In the genomic region with DNA sequence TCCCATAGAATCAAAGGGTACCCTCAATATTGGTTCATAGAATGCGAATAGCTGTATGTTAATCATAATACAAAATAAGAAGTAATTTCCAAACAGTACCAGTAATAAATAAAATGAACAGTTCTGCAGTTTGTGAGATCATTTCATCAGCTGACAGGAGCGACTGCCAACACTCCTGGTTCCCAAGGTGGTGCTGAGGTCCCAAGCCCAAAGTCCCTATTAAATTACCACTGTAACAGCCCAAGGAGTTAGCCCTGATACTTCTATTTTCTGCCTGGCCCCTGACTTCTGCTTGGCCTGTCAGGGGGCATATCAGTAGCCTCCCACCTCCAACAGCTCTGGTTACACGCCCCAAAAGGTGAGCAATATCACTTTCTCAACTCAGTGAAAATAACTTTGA, we compare ENCODE assay signal across 23 cellular contexts. TPM values are rescaled to one million over a fixed set of nuclear protein-coding genes. Genes with fewer than 3 reads are reported as not detected.
A peak's percentile ranks its signal among the peaks of the same experiment; 100 is the strongest.
DNase-seq lines count a peak whose midpoint lies in the region; ATAC-seq, FAIRE-seq and TF ChIP-seq lines count a peak whose summit lies in the region.
"Had no signal": no experiment of that assay in that cellular context is flagged by ENCODE, and none has a peak within 500 bp of the region (broad histone marks: within the 10 kb centered on the region; RNA-seq: fewer than 3 reads in every experiment).

No MANE protein-coding gene starts in this region.

- WGBS in psoas muscle, 3 donors, result 32 to 53% (median 35%) methylated on average over 3 of the region's 3 CpGs

- H3K27me3 Mint-ChIP-seq in CD4-positive, alpha-beta T cell, result no peaks in the 10 kb centered on the region

- H3K4me1 Mint-ChIP-seq in CD4-positive, alpha-beta T cell (ENCODE audit: low read depth), result peaks cover 78% of the 10 kb centered on the region

- H3K27me3 ChIP-seq in CD4-positive, alpha-beta T cell (ENCODE audit: control insufficient read depth, insufficient read depth, low read length), result no peaks in the 10 kb centered on the region
- H3K27me3 ChIP-seq in psoas muscle (ENCODE audit: insufficient read depth in 3 of 3, low read length in 2 of 3), result no peaks in the 10 kb centered on the region

- CTCF ChIA-PET in CD4-positive, alpha-beta T cell (lab: Charles Lee), result interaction anchor here (0.6 to 1.4 kb wide), 2 partner anchors 16 to 139 kb away, joined by 3 to 5 read pairs; no protein-coding TSS in a partner anchor

- H3K4me1 ChIP-seq in psoas muscle, result peaks cover 56% of the 10 kb centered on the region

- no peaks in the 10 kb centered on the region for H3K9me3 ChIP-seq in CD4-positive, alpha-beta T cell (ENCODE audit: control insufficient read depth, low read length)
- H3K9me3 ChIP-seq in psoas muscle, result no peaks in the 10 kb centered on the region
- H3K9me3 ChIP-seq: SK-N-SH had no signal

- H3K27ac Mint-ChIP-seq in CD4-positive, alpha-beta T cell, result peak overlapping the region; percentile 30

- POLR2A ChIA-PET in CD4-positive, alpha-beta T cell (lab: Charles Lee), result interaction anchor here (1.9 kb wide), 1 partner anchor 15 kb away, joined by 6 read pairs; no protein-coding TSS in a partner anchor

- no peaks in the 10 kb centered on the region for H3K9me3 Mint-ChIP-seq in CD4-positive, alpha-beta T cell

- FAIRE-seq in islet of Langerhans (lab: Jason Lieb, UNC), result peak; percentile 9
- FAIRE-seq: GM18507, H1 had no signal

- ATAC-seq in CD4-positive, alpha-beta T cell (ENCODE audit: poor library complexity), result no peak
- ATAC-seq in GM18868 (IDR thresholded peaks at IDR 0.05; ENCODE audit: unreplicated experiment) (peak; percentile 44), psoas muscle (peak; percentile 62 to 77 (median 72)), GM18858 (IDR thresholded peaks at IDR 0.05; ENCODE audit: unreplicated experiment) (no peak)
- ATAC-seq in stimulated activated naive CD8-positive, alpha-beta T cell treated with anti-CD3 and anti-CD28 coated beads, Interleukin-15, Interleukin-2, amounts not matched to agents 100 U/mL and 50 U/mL, for 24 hours, result no peak
- ATAC-seq: PC-3 had no signal

- TF ChIP-seq CTCF in CD4-positive, alpha-beta T cell (IDR thresholded peaks at IDR 0.05), result no peak
- no peak for TF ChIP-seq CTCF in psoas muscle (IDR thresholded peaks at IDR 0.05)

- no peak for DNase-seq in CD4-positive, alpha-beta T cell
- DNase-seq in psoas muscle (peak in 1 of 2 donors; percentile 18), DMS153 treated with DMSO at 0.1 percent for 48 hours (lab: John Stamatoyannopoulos, UW; ENCODE audit: unreplicated experiment) (no peak)
- no peak for DNase-seq in stimulated activated naive CD8-positive, alpha-beta T cell treated with anti-CD3 and anti-CD28 coated beads, Interleukin-15, Interleukin-2, amounts not matched to agents 100 U/mL and 50 U/mL, for 24 hours
- DNase-seq: DMS153; HCEC 1CT; IMR-90; NCI-H1092; NCI-H1436; NCI-H187; NCI-H2081 treated with DMSO at 0.1 percent for 48 hours; NCI-H345; NCI-H524; NCI-H748 treated with DMSO at 0.1 percent for 48 hours; NK-92 treated with Interleukin-12 subunit alpha and Interleukin-12 subunit beta, amount 100 ng/mL, for 24 hours; PC-3; SK-N-SH; SW 1271 had no signal

- H3K27ac ChIP-seq in CD4-positive, alpha-beta T cell (ENCODE audit: low read depth, low read length), result no peak overlapping the region
- H3K27ac ChIP-seq in psoas muscle, result peak overlapping the region; percentile 77

- H3K4me3 Mint-ChIP-seq in CD4-positive, alpha-beta T cell, result no peak overlapping the region

- peaks cover 31% of the 10 kb centered on the region for H3K36me3 Mint-ChIP-seq in CD4-positive, alpha-beta T cell (ENCODE audit: low read depth)

- no peaks in the 10 kb centered on the region for H3K36me3 ChIP-seq in psoas muscle (ENCODE audit: insufficient read depth in 1 of 2, low read depth in 1 of 2)

- intact Hi-C loops in CD4-positive, alpha-beta T cell (cut with DNase I, micrococcal nuclease), result no loop called here
- intact Hi-C loops in psoas muscle (cut with DNase I), result loop anchor here in 1 of 2 donors (5.0 kb wide), 2 partner anchors 48 to 62 kb away; partner anchors contain the start of gene ANKH

- H3K4me3 ChIP-seq in psoas muscle, result no peak overlapping the region

RNA-seq across cellular contexts. Expression of gene ANKH, which starts 47.1 kb away (rescaled TPM):
- total RNA-seq in CD4-positive, alpha-beta T cell, result 10 to 100 TPM; 69.5 to 72.3 TPM
- 10 to 100 TPM; 63.0 to 92.8 (median 76.8) TPM for total RNA-seq in psoas muscle
- 10 to 100 TPM; 24.0 to 60.6 (median 37.8) TPM for polyA plus RNA-seq in psoas muscle

Comparison
In these comparisons a context has a peak if more than half of its experiments do, and no peak if none do; other contexts are left out.
1. ATAC-seq: peak in GM18868 (single experiment) and psoas muscle (4 of 4); none in CD4-positive, alpha-beta T cell (single experiment), GM18858 (single experiment) and stimulated activated naive CD8-positive, alpha-beta T cell treated with anti-CD3 and anti-CD28 coated beads, Interleukin-15, Interleukin-2, amounts not matched to agents 100 U/mL and 50 U/mL, for 24 hours (single experiment).